18 cellular contexts compared by ENCODE assay signal in genomic region chr13:40611004-40611403, GRCh38. TPM values are rescaled to one million over a fixed set of nuclear protein-coding genes. Genes with fewer than 3 reads are reported as not detected.
DNase-seq lines count a peak whose midpoint lies in the region; ATAC-seq and TF ChIP-seq lines count a peak whose summit lies in the region.
"Had no signal": no experiment of that assay in that cellular context is flagged by ENCODE, and none has a peak within 500 bp of the region (broad histone marks: within the 10 kb centered on the region; RNA-seq: fewer than 3 reads in every experiment).

No MANE protein-coding gene starts in this region.

- TF ChIP-seq POLR2A in esophagus squamous epithelium (IDR thresholded peaks at IDR 0.05): no peak
- TF ChIP-seq POLR2A in uterus (IDR thresholded peaks at IDR 0.05): no peak

- ATAC-seq in HG03460 (IDR thresholded peaks at IDR 0.05; ENCODE audit: unreplicated experiment) (no peak), left lung (no peak)
- ATAC-seq: activated T-cell treated with anti-CD3 and anti-CD28 coated beads, Interleukin-2, amount 50 U/mL, for 4 hours had no signal

- intact Hi-C loops in esophagus squamous epithelium (cut with DNase I): no loop called here
- intact Hi-C loops in uterus (cut with DNase I; ENCODE audit: low total_unique reads): no loop called here
- intact Hi-C loops in dorsolateral prefrontal cortex (cut with DNase I): no loop called here
- intact Hi-C loops in left lung (cut with DNase I): no loop called here

- H3K27me3 ChIP-seq in esophagus squamous epithelium (no peaks in the 10 kb centered on the region), uterus (no peaks in the 10 kb centered on the region), dorsolateral prefrontal cortex (no peaks in the 10 kb centered on the region), left lung (no peaks in the 10 kb centered on the region)
- H3K27me3 ChIP-seq: pancreas had no signal

- no peak for TF ChIP-seq CTCF in esophagus squamous epithelium (IDR thresholded peaks at IDR 0.05)
- no peak for TF ChIP-seq CTCF in uterus (IDR thresholded peaks at IDR 0.05)
- no peak for TF ChIP-seq CTCF in dorsolateral prefrontal cortex (IDR thresholded peaks at IDR 0.05 in 54 of 56, conservative IDR thresholded peaks at IDR 0.05 in 2 of 56; ENCODE audit: low read depth in 1 of 56, partially characterized antibody in 56 of 56)
- TF ChIP-seq CTCF in left lung (IDR thresholded peaks at IDR 0.05): no peak

- H3K4me1 ChIP-seq in esophagus squamous epithelium (peaks cover 12 to 72% (median 46%) of the 10 kb centered on the region in 3 donors), uterus (peaks cover 6 to 15% of the 10 kb centered on the region in 2 donors), left lung (peaks cover 0 to 28% of the 10 kb centered on the region in 2 donors)

- H3K4me3 Mint-ChIP-seq in activated naive CD4-positive, alpha-beta T cell treated with anti-CD3 and anti-CD28 coated beads, Interleukin-2, amount 50 U/mL, for 24 hours: peak overlapping the region; percentile 9
- no peak overlapping the region for H3K4me3 Mint-ChIP-seq in activated CD4-positive, alpha-beta memory T cell treated with anti-CD3 and anti-CD28 coated beads, Interleukin-2, amount 10 ng/mL, durations not matched to agents 7 days and 5 days
- H3K4me3 Mint-ChIP-seq: activated B cell treated with CpG ODN at 0.5 μM for 24 hours; activated T-cell treated with anti-CD3 and anti-CD28 coated beads, Interleukin-2, amount 50 U/mL, for 4 hours had no signal

- H3K4me3 ChIP-seq in esophagus squamous epithelium (no peak overlapping the region), uterus (no peak overlapping the region), dorsolateral prefrontal cortex (no peak overlapping the region), left lung (no peak overlapping the region)
- H3K4me3 ChIP-seq: pancreas had no signal

- no peak for DNase-seq in activated naive CD4-positive, alpha-beta T cell treated with Interleukin-2 at 50 U/mL for 16 hours
- no peak for DNase-seq in activated CD4-positive, alpha-beta memory T cell treated with anti-CD3 and anti-CD28 coated beads, Interleukin-2, amount 10 ng/mL, durations not matched to agents 7 days and 5 days
- DNase-seq in esophagus squamous epithelium (lab: John Stamatoyannopoulos, UW) (no peak), uterus (no peak), dorsolateral prefrontal cortex (no peak), left lung (no peak)
- DNase-seq: activated B cell treated with CpG ODN at 0.5 μM for 24 hours; activated T-cell treated with anti-CD3 and anti-CD28 coated beads, Interleukin-2, amount 50 U/mL, for 4 hours; cortex of kidney; left colon; NCI-H1092 treated with DMSO at 0.1 percent for 48 hours; NCI-H2171 treated with DMSO at 0.1 percent for 48 hours; pancreas; stimulated activated naive CD4-positive, alpha-beta T cell had no signal

- H3K27ac Mint-ChIP-seq in activated naive CD4-positive, alpha-beta T cell treated with anti-CD3 and anti-CD28 coated beads, Interleukin-2, amount 50 U/mL, for 24 hours: peak overlapping the region; percentile 71
- peak overlapping the region; percentile 99 for H3K27ac Mint-ChIP-seq in activated CD4-positive, alpha-beta memory T cell treated with anti-CD3 and anti-CD28 coated beads, Interleukin-2, amount 10 ng/mL, durations not matched to agents 7 days and 5 days

- H3K27ac ChIP-seq in esophagus squamous epithelium: peak overlapping the region; percentile 24 to 68 (median 55)
- peak overlapping the region; percentile 70 to 82 for H3K27ac ChIP-seq in uterus
- peak overlapping the region in 4 of 59 donors; percentile 0 to 30 (median 6) for H3K27ac ChIP-seq in dorsolateral prefrontal cortex
- no peak overlapping the region for H3K27ac ChIP-seq in left lung
- H3K27ac ChIP-seq: HL-60, KMS-11 had no signal

- H3K9me3 ChIP-seq in esophagus squamous epithelium: no peaks in the 10 kb centered on the region
- no peaks in the 10 kb centered on the region for H3K9me3 ChIP-seq in uterus
- H3K9me3 ChIP-seq in left lung: no peaks in the 10 kb centered on the region
- H3K9me3 ChIP-seq: pancreas had no signal

- no peaks in the 10 kb centered on the region for H3K36me3 ChIP-seq in esophagus squamous epithelium
- no peaks in the 10 kb centered on the region for H3K36me3 ChIP-seq in uterus
- H3K36me3 ChIP-seq in left lung: no peaks in the 10 kb centered on the region
- H3K36me3 ChIP-seq: pancreas had no signal

- H3K4me1 Mint-ChIP-seq in activated naive CD4-positive, alpha-beta T cell treated with anti-CD3 and anti-CD28 coated beads, Interleukin-2, amount 50 U/mL, for 24 hours: peaks cover 94% of the 10 kb centered on the region
- peaks cover 82% of the 10 kb centered on the region for H3K4me1 Mint-ChIP-seq in activated CD4-positive, alpha-beta memory T cell treated with anti-CD3 and anti-CD28 coated beads, Interleukin-2, amount 10 ng/mL, durations not matched to agents 7 days and 5 days

- WGBS in esophagus squamous epithelium, 2 donors: 22 to 53% methylated on average over 3 of the region's 3 CpGs

- H3K36me3 Mint-ChIP-seq in activated naive CD4-positive, alpha-beta T cell treated with anti-CD3 and anti-CD28 coated beads, Interleukin-2, amount 50 U/mL, for 24 hours: peaks cover 7% of the 10 kb centered on the region
- H3K36me3 Mint-ChIP-seq in activated CD4-positive, alpha-beta memory T cell treated with anti-CD3 and anti-CD28 coated beads, Interleukin-2, amount 10 ng/mL, durations not matched to agents 7 days and 5 days (ENCODE audit: low read depth): peaks cover 42% of the 10 kb centered on the region

- POLR2A ChIA-PET in activated CD4-positive, alpha-beta memory T cell treated with anti-CD3 and anti-CD28 coated beads, Interleukin-2, amount 10 ng/mL, durations not matched to agents 7 days and 5 days (lab: Charles Lee): interaction anchor here (1.5 to 13.0 kb wide), 4 partner anchors 11 to 54 kb away, joined by 4 to 140 read pairs (median 24); partner anchors contain the start of gene FOXO1

- CTCF ChIA-PET in activated CD4-positive, alpha-beta memory T cell treated with anti-CD3 and anti-CD28 coated beads, Interleukin-2, amount 10 ng/mL, durations not matched to agents 7 days and 5 days (lab: Charles Lee): no interaction called here

- H3K27me3 Mint-ChIP-seq in activated naive CD4-positive, alpha-beta T cell treated with anti-CD3 and anti-CD28 coated beads, Interleukin-2, amount 50 U/mL, for 24 hours: no peaks in the 10 kb centered on the region
- no peaks in the 10 kb centered on the region for H3K27me3 Mint-ChIP-seq in activated CD4-positive, alpha-beta memory T cell treated with anti-CD3 and anti-CD28 coated beads, Interleukin-2, amount 10 ng/mL, durations not matched to agents 7 days and 5 days
- H3K27me3 Mint-ChIP-seq: activated B cell treated with CpG ODN at 0.5 μM for 24 hours had no signal

- H3K9me3 Mint-ChIP-seq in activated naive CD4-positive, alpha-beta T cell treated with anti-CD3 and anti-CD28 coated beads, Interleukin-2, amount 50 U/mL, for 24 hours: no peaks in the 10 kb centered on the region
- H3K9me3 Mint-ChIP-seq in activated CD4-positive, alpha-beta memory T cell treated with anti-CD3 and anti-CD28 coated beads, Interleukin-2, amount 10 ng/mL, durations not matched to agents 7 days and 5 days: peaks cover 6% of the 10 kb centered on the region
- H3K9me3 Mint-ChIP-seq: activated B cell treated with CpG ODN at 0.5 μM for 24 hours had no signal

RNA-seq across cellular contexts. Expression of gene FOXO1, which starts 55.4 kb away (rescaled TPM):
- total RNA-seq in activated CD4-positive, alpha-beta memory T cell treated with anti-CD3 and anti-CD28 coated beads, Interleukin-2, amount 10 ng/mL, durations not matched to agents 7 days and 5 days: 10 to 100 TPM; 31.6 to 32.2 TPM
- total RNA-seq in esophagus squamous epithelium (10 to 100 TPM in 3 of 4 donors, 1 to 10 TPM in 1; 9.1 to 42.3 (median 14.2) TPM), uterus (100 to 1,000 TPM in 1 of 4 donors, 10 to 100 TPM in 3; 46.8 to 130 (median 60.9) TPM), dorsolateral prefrontal cortex (10 to 100 TPM in 118 of 120 experiments, 1 to 10 TPM in 2; 9.8 to 31.6 (median 16.3) TPM), left lung (10 to 100 TPM; 19.3 to 24.0 TPM)

Comparison
In these comparisons a context has a peak if more than half of its experiments do, and no peak if none do; other contexts are left out.
1. H3K27ac ChIP-seq: peak in esophagus squamous epithelium (4 of 4) and uterus (2 of 2); none in left lung (0 of 2).